ENCODE assay signal across 36 cellular contexts in genomic region chr1:222157612-222158011, GRCh38.
"Had no signal": no experiment of that assay in that cellular context is flagged by ENCODE, and none has a peak within 500 bp of the region (broad histone marks: within the 10 kb centered on the region; RNA-seq: fewer than 3 reads in every experiment).

No MANE protein-coding gene starts in this region.

- H3K4me3 ChIP-seq: MG63 had no signal

- H3K27ac ChIP-seq: KMS-11 had no signal

- H3K9ac ChIP-seq: KMS-11 had no signal

- H3K27me3 ChIP-seq: MG63 had no signal

- DNase-seq: Karpas-422, Kasumi-1, MG63, MM.1S, MV-4-11, NCI-H1048, NCI-H1092, NCI-H1092 treated with DMSO at 0.1 percent for 48 hours, NCI-H1105, NCI-H1105 treated with DMSO at 0.1 percent for 48 hours, NCI-H1417, NCI-H1417 treated with DMSO at 0.1 percent for 48 hours, NCI-H1436, NCI-H1436 treated with DMSO at 0.1 percent for 48 hours, NCI-H146, NCI-H1694, NCI-H1694 treated with DMSO at 0.1 percent for 48 hours, NCI-H187, NCI-H187 treated with DMSO at 0.1 percent for 48 hours, NCI-H1930, NCI-H2029, NCI-H2029 treated with DMSO at 0.1 percent for 48 hours, NCI-H2081, NCI-H2081 treated with DMSO at 0.1 percent for 48 hours, NCI-H2107, NCI-H2171 treated with DMSO at 0.1 percent for 48 hours, NCI-H2227 treated with DMSO at 0.1 percent for 48 hours, NCI-H226, NCI-H345, NCI-H446, NCI-H446 treated with DMSO at 0.1 percent for 48 hours, NCI-H510A, NCI-H510A treated with DMSO at 0.1 percent for 48 hours, NCI-H524, NCI-H524 treated with DMSO at 0.1 percent for 48 hours had no signal

- H3K9me3 ChIP-seq: MG63 had no signal

- H3K4me2 ChIP-seq: KMS-11 had no signal

- H3K36me3 ChIP-seq: MG63 had no signal
